In genomic region chr3:114623420-114624046, GRCh38 we compare ENCODE assay signal across 9 cellular contexts.
DNase-seq lines count a peak whose midpoint lies in the region; ATAC-seq, FAIRE-seq and TF ChIP-seq lines count a peak whose summit lies in the region.
"Had no signal": no experiment of that assay in that cellular context is flagged by ENCODE, and none has a peak within 500 bp of the region (broad histone marks: within the 10 kb centered on the region; RNA-seq: fewer than 3 reads in every experiment).

No MANE protein-coding gene starts in this region.

- H3K9ac ChIP-seq in GM12878 (ENCODE audit: control insufficient read depth, insufficient read depth, low read length) = no peak overlapping the region

- peak; percentile 8; the same call in 1 of the 2 replicates for TF ChIP-seq RAD21 in GM12878 (IDR thresholded peaks at IDR 0.05; ENCODE audit: insufficient read depth, low read depth, low read length)

- no peaks in the 10 kb centered on the region for H3K27me3 ChIP-seq in GM12878 (replicated peaks in 1 of 2; ENCODE audit: control insufficient read depth in 2 of 2, insufficient read depth in 2 of 2, low read length in 1 of 2)
- H3K27me3 ChIP-seq in layer of hippocampus (ENCODE audit: control insufficient read depth, insufficient read depth, low read length) = no peaks in the 10 kb centered on the region
- H3K27me3 ChIP-seq: pancreas had no signal

- peaks cover 11% of the 10 kb centered on the region in 2 donors for H3K36me3 Mint-ChIP-seq in stimulated activated naive B cell treated with anti-CD40 and anti-IgM and Interleukin-4, amounts not matched to agents 10 μg/mL and 1 μg/mL and 100 μg/mL, for 72 hours

- POLR2A ChIA-PET in GM12878 (lab: Charles Lee) = no interaction called here

- SMC1A ChIA-PET in GM12878 (lab: Charles Lee; ENCODE audit: uncharacterized antibody, unreplicated experiment) = no interaction called here

- H3K27ac ChIP-seq in GM12878 (ENCODE audit: control insufficient read depth, insufficient read depth) (no peak overlapping the region), layer of hippocampus (ENCODE audit: low read depth, low read length) (peak overlapping the region; percentile 85)

- H3K9me3 ChIP-seq in GM12878 (replicated peaks; ENCODE audit: control insufficient read depth, insufficient read depth, low read length) = no peaks in the 10 kb centered on the region
- H3K9me3 ChIP-seq: pancreas had no signal

- no TSS peak for BruUV-seq in GM12878 (replicated peaks; lab: Mats Ljungman, UMichigan)

- no peaks in the 10 kb centered on the region for H3K4me1 ChIP-seq in GM12878 (ENCODE audit: control insufficient read depth, insufficient read depth, low read length)

- TF ChIP-seq EP300 in GM12878 (IDR thresholded peaks at IDR 0.05; ENCODE audit: borderline replicate concordance in 1 of 2, control insufficient read depth in 1 of 2, low read depth in 2 of 2, low read length in 2 of 2) = no peak

- H3K27ac Mint-ChIP-seq in stimulated activated naive B cell treated with anti-CD40 and anti-IgM and Interleukin-4, amounts not matched to agents 10 μg/mL and 1 μg/mL and 100 μg/mL, for 72 hours = peak overlapping the region; percentile 47

- no peaks in the 10 kb centered on the region for H3K36me3 ChIP-seq in GM12878 (ENCODE audit: control insufficient read depth in 2 of 2, insufficient read depth in 2 of 2, low read length in 1 of 2)
- H3K36me3 ChIP-seq: pancreas had no signal

- H3K27me3 Mint-ChIP-seq in stimulated activated naive B cell treated with anti-CD40 and anti-IgM and Interleukin-4, amounts not matched to agents 10 μg/mL and 1 μg/mL and 100 μg/mL, for 72 hours = no peaks in the 10 kb centered on the region

- no peak for FAIRE-seq in GM12878 (lab: Jason Lieb, UNC)

- intact Hi-C loops in GM12878 (cut with micrococcal nuclease; ENCODE audit: unreplicated experiment) = no loop called here

- no peak overlapping the region for H3K4me2 ChIP-seq in GM12878 (ENCODE audit: control insufficient read depth, insufficient read depth)

- in situ Hi-C loops in GM12878 (cut with MboI) = no loop called here

- CTCF ChIA-PET in GM12878 (lab: Yijun Ruan, JAX) = no interaction called here

- no peak overlapping the region for H2AFZ ChIP-seq in GM12878 (ENCODE audit: control insufficient read depth, low read depth, low read length)

- RAD21 ChIA-PET in GM12878 (lab: Charles Lee; ENCODE audit: unreplicated experiment) = interaction anchor here (0.7 kb wide), 1 partner anchor 464 kb away, joined by 3 read pairs; no protein-coding TSS in a partner anchor

- H3K4me1 Mint-ChIP-seq in stimulated activated naive B cell treated with anti-CD40 and anti-IgM and Interleukin-4, amounts not matched to agents 10 μg/mL and 1 μg/mL and 100 μg/mL, for 72 hours = peaks cover 24 to 27% of the 10 kb centered on the region in 2 donors

- H3K4me3 ChIP-seq in GM12878 = no peak overlapping the region

- no peak overlapping the region for H3K4me3 Mint-ChIP-seq in stimulated activated naive B cell treated with anti-CD40 and anti-IgM and Interleukin-4, amounts not matched to agents 10 μg/mL and 1 μg/mL and 100 μg/mL, for 72 hours

- H4K20me1 ChIP-seq in GM12878 (ENCODE audit: control insufficient read depth, insufficient read depth) = no peaks in the 10 kb centered on the region

- ATAC-seq in GM12878 (no peak; the same call in 2 of the 3 replicates), HG02870 (IDR thresholded peaks at IDR 0.05; ENCODE audit: unreplicated experiment) (no peak)
- ATAC-seq in stimulated activated naive B cell treated with anti-CD40 and anti-IgM and Interleukin-4, amounts not matched to agents 10 μg/mL and 1 μg/mL and 100 μg/mL, for 72 hours (replicated peaks) = peak; percentile 68 to 82

- DNase-seq in HCEC 1CT (peak; percentile 23), GM12878 (ENCODE audit: low read depth, low spot score) (no peak), DMS79 (lab: John Stamatoyannopoulos, UW) (no peak), NCI-H69 (lab: John Stamatoyannopoulos, UW) (no peak), Ammon's horn (ENCODE audit: low spot score) (no peak)
- DNase-seq in stimulated activated naive B cell treated with anti-CD40 and anti-IgM and Interleukin-4, amounts not matched to agents 10 μg/mL and 1 μg/mL and 100 μg/mL, for 72 hours = peak; percentile 8

- TF ChIP-seq CTCF in GM12878 (IDR thresholded peaks at IDR 0.05 in 2 of 3, conservative IDR thresholded peaks at IDR 0.05 in 1 of 3; ENCODE audit: control insufficient read depth in 2 of 3, extremely low read depth in 1 of 3, insufficient read depth in 1 of 3, low read depth in 3 of 3, low read length in 3 of 3) = no peak

- H3K9me3 Mint-ChIP-seq in stimulated activated naive B cell treated with anti-CD40 and anti-IgM and Interleukin-4, amounts not matched to agents 10 μg/mL and 1 μg/mL and 100 μg/mL, for 72 hours = no peaks in the 10 kb centered on the region

- H3K79me2 ChIP-seq in GM12878 (ENCODE audit: control insufficient read depth, insufficient read depth, low read length) = no peaks in the 10 kb centered on the region

- 64% methylated on average over 5 of the region's 5 CpGs for WGBS in GM12878 (ENCODE audit: insufficient coverage, insufficient replicate concordance, low lambda C conversion rate, missing lambda C conversion rate)

- TF ChIP-seq POLR2A in GM12878 (IDR thresholded peaks at IDR 0.05; ENCODE audit: low read depth, low read length) = no peak

TF ChIP-seq in GM12878, 131 proteins besides CTCF, POLR2A, EP300 and RAD21:
- TF ChIP-seq SPI1 (IDR thresholded peaks at IDR 0.05; ENCODE audit: borderline replicate concordance, insufficient read depth, low read depth, low read length) (0 out of 2 replicates have a peak, but pooled peaks have one; percentile 36), USF1 (IDR thresholded peaks at IDR 0.05; ENCODE audit: borderline replicate concordance, extremely low read length, insufficient read depth, low read depth, low read length) (no peak)

Comparison
In these comparisons a context has a peak if more than half of its experiments do, and no peak if none do; other contexts are left out.
1. DNase-seq: peak in HCEC 1CT (single experiment) and stimulated activated naive B cell treated with anti-CD40 and anti-IgM and Interleukin-4, amounts not matched to agents 10 μg/mL and 1 μg/mL and 100 μg/mL, for 72 hours (single experiment); none in GM12878 (single experiment), DMS79 (single experiment), NCI-H69 (single experiment) and Ammon's horn (single experiment).
2. ATAC-seq: peak in stimulated activated naive B cell treated with anti-CD40 and anti-IgM and Interleukin-4, amounts not matched to agents 10 μg/mL and 1 μg/mL and 100 μg/mL, for 72 hours (2 of 2); none in GM12878 (single experiment) and HG02870 (single experiment).